Comparison of ENCODE assay signal across 19 cellular contexts in the genomic region with DNA sequence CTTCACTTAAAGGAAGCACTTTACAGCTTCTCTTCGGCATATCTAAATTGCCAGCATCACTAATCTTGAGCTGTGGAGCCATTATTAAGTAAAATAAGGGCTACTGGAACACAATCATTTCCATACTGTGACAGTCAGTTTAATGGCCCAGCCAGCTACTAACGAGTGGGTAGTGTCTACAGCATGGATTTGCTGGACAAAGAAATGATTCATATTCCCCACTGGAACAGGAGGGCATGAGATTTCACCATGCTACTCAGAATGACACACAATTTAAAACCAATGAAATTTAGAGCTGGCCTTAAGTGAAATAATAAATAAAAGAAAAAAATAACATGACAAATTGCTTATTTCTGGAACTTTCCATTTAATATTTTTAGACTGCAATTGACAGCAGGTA.
"Had no signal": no experiment of that assay in that cellular context is flagged by ENCODE, and none has a peak within 500 bp of the region (broad histone marks: within the 10 kb centered on the region; RNA-seq: fewer than 3 reads in every experiment).

No MANE protein-coding gene starts in this region.

- H3K9me3 ChIP-seq: ascending aorta, esophagus squamous epithelium, lower lobe of right lung, mucosa of descending colon, prostate gland, upper lobe of left lung had no signal

- ATAC-seq: activated CD4-positive, CD25-positive, alpha-beta regulatory T cell treated with anti-CD3 and anti-CD28 coated beads, Interleukin-2, amount 50 U/mL, for 24 hours; activated T-cell treated with anti-CD3 and anti-CD28 coated beads, Interleukin-2, amount 50 U/mL, for 4 hours; lower lobe of right lung; mucosa of descending colon; naive thymus-derived CD8-positive, alpha-beta T cell; sciatic nerve had no signal

- H3K27me3 ChIP-seq: ascending aorta, cardiac muscle cell, esophagus squamous epithelium, upper lobe of left lung had no signal

- DNase-seq: activated gamma-delta T cell treated with Interleukin-2 at 50 U/mL for 16 hours; activated naive CD8-positive, alpha-beta T cell treated with anti-CD3 and anti-CD28 coated beads for 36 hours; activated T-cell treated with anti-CD3 and anti-CD28 coated beads, Interleukin-2, amount 50 U/mL, for 4 hours; esophagus squamous epithelium; hypothalamus; lower lobe of right lung; mucosa of descending colon; naive thymus-derived CD8-positive, alpha-beta T cell; occipital lobe; stimulated activated CD4-positive, alpha-beta T cell treated with anti-CD3 and anti-CD28 coated beads, Interleukin-2, amount 100 ng/mL, for 48 hours; stimulated activated naive CD4-positive, alpha-beta T cell treated with Interleukin-2 at 50 U/mL for 16 hours; SW 1271; upper lobe of left lung had no signal

- H3K4me1 ChIP-seq: ascending aorta, esophagus squamous epithelium, lower lobe of right lung, prostate gland, upper lobe of left lung had no signal

- FAIRE-seq: endometrium had no signal

- H3K27ac ChIP-seq: ascending aorta, cardiac muscle cell, esophagus squamous epithelium, lower lobe of right lung, prostate gland, upper lobe of left lung had no signal

- H3K36me3 ChIP-seq: ascending aorta, cardiac muscle cell, esophagus squamous epithelium, lower lobe of right lung, prostate gland, upper lobe of left lung had no signal

- H3K4me3 ChIP-seq: ascending aorta, cardiac muscle cell, esophagus squamous epithelium, lower lobe of right lung, mucosa of descending colon, prostate gland, upper lobe of left lung had no signal
